Comparison of ENCODE assay signal across 19 cellular contexts in genomic region chr17:42509916-42510315, GRCh38.
"Had no signal": no experiment of that assay in that cellular context is flagged by ENCODE, and none has a peak within 500 bp of the region (broad histone marks: within the 10 kb centered on the region; RNA-seq: fewer than 3 reads in every experiment).

No MANE protein-coding gene starts in this region.

- H3K4me3 ChIP-seq: cardiac muscle cell, dorsolateral prefrontal cortex, hepatocyte, lung had no signal

- H3K9me3 Mint-ChIP-seq: activated CD4-positive, alpha-beta memory T cell treated with anti-CD3 and anti-CD28 coated beads for 36 hours; mesothelial cell of epicardium; nephron; T-helper 1 cell treated with Interleukin-12 subunit alpha and Interleukin-12 subunit beta and Interleukin-4 antibody, amounts not matched to agents 30 μg/mL and 1 μg/mL, for 36 hours had no signal

- H3K4me2 ChIP-seq: hepatocyte had no signal

- FAIRE-seq: keratinocyte had no signal

- H3K27ac Mint-ChIP-seq: activated CD4-positive, alpha-beta memory T cell treated with anti-CD3 and anti-CD28 coated beads for 36 hours; activated naive CD8-positive, alpha-beta T cell; mesothelial cell of epicardium; T-helper 1 cell treated with Interleukin-12 subunit alpha and Interleukin-12 subunit beta and Interleukin-4 antibody, amounts not matched to agents 30 μg/mL and 1 μg/mL, for 36 hours had no signal

- H3K27me3 Mint-ChIP-seq: activated CD4-positive, alpha-beta memory T cell treated with anti-CD3 and anti-CD28 coated beads for 36 hours; activated naive CD8-positive, alpha-beta T cell had no signal

- ATAC-seq: foreskin keratinocyte; left lobe of liver; stimulated activated naive CD8-positive, alpha-beta T cell treated with anti-CD3 and anti-CD28 coated beads, Interleukin-15, Interleukin-2, amounts not matched to agents 100 U/mL and 50 U/mL, for 24 hours had no signal

- H3K4me1 ChIP-seq: foreskin keratinocyte had no signal

- H3K27me3 ChIP-seq: cardiac muscle cell, dorsolateral prefrontal cortex, foreskin keratinocyte, hepatocyte had no signal

- H3K4me3 Mint-ChIP-seq: activated CD4-positive, alpha-beta memory T cell treated with anti-CD3 and anti-CD28 coated beads for 36 hours; activated naive CD8-positive, alpha-beta T cell; mesothelial cell of epicardium; nephron; T-helper 1 cell treated with Interleukin-12 subunit alpha and Interleukin-12 subunit beta and Interleukin-4 antibody, amounts not matched to agents 30 μg/mL and 1 μg/mL, for 36 hours had no signal

- H3K27ac ChIP-seq: cardiac muscle cell, epithelial cell of prostate, foreskin keratinocyte, hepatocyte had no signal

- DNase-seq: activated CD4-positive, alpha-beta memory T cell treated with anti-CD3 and anti-CD28 coated beads for 36 hours; activated CD4-positive, alpha-beta T cell treated with anti-CD3 and anti-CD28 coated beads for 4 hours; activated T-cell treated with anti-CD3 and anti-CD28 coated beads for 4 hours; dorsolateral prefrontal cortex; foreskin keratinocyte; stimulated activated CD4-positive, alpha-beta T cell treated with anti-CD3 and anti-CD28 coated beads, Interleukin-12 subunit alpha, Interleukin-12 subunit beta, amount 100 ng/mL, for 4 hours; stimulated activated CD4-positive, alpha-beta T cell treated with anti-CD3 and anti-CD28 coated beads, Interleukin-1b, Interleukin-23, amount 100 ng/mL, for 48 hours; stimulated activated naive CD8-positive, alpha-beta T cell treated with anti-CD3 and anti-CD28 coated beads, Interleukin-15, Interleukin-2, amounts not matched to agents 100 U/mL and 50 U/mL, for 24 hours; trophoblast cell had no signal

- H3K36me3 Mint-ChIP-seq: activated CD4-positive, alpha-beta memory T cell treated with anti-CD3 and anti-CD28 coated beads for 36 hours had no signal
